8 cellular contexts compared by ENCODE assay signal in the genomic region with DNA sequence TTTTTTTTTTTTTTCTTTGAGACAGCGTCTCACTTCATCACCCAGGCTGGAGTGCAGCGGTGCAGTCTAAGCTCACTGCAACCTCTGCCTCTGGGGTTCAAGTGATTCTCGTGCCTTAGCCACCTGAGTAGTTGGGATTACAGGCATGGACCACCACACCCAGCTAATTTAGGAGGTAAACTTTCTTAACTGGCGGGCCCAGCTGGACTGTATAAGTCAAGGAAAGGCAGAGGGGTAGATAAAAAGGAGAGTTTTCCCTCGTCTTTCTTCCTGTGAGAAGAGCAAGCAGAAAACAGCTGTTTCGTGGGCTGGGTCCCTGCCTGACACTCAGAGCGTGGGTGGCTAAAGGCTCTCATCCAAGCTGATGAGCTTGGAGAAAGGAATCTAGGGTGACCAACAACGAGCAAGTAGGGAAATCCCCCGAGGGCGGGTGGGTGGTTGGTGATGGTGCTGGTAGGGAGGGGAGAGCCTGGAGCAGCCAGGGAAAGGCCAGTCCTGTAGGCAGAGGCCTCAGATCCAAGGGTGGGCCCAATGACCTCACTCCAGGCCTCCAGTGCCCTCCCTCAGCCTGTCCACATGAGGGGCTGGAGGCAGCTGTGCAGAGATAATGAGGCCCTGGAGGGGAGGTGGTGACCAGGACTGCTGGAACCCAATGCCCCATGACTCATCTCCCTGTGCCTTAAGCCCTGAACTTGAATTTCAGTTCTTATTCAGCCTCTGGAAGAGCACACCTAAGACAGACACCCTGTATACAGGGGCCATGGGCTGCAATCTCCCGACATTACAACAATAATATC. TPM values are rescaled to one million over a fixed set of nuclear protein-coding genes. Genes with fewer than 3 reads are reported as not detected.
DNase-seq lines count a peak whose midpoint lies in the region; ATAC-seq lines count a peak whose summit lies in the region.

No MANE protein-coding gene starts in this region.

- H3K9me3 ChIP-seq in SJSA1 (replicated peaks) = no peaks in the 10 kb centered on the region

- H3K36me3 ChIP-seq in SJSA1 = 0 out of 2 replicates have a peak, but pooled peaks cover 6% of the 10 kb centered on the region

- no peak overlapping the region for H3K4me3 ChIP-seq in SJSA1

- H3K4me1 ChIP-seq in SJSA1 (replicated peaks) = peaks cover 67% of the 10 kb centered on the region

- DNase-seq in EL (peak; percentile 100), SJSA1 (ENCODE audit: low read depth in 1 of 2, low spot score in 2 of 2) (peak; percentile 97 to 98), glomerular visceral epithelial cell (ENCODE audit: extremely low spot score) (peak; percentile 99), sciatic nerve (ENCODE audit: low spot score) (peak; percentile 79), NCI-H524 treated with DMSO at 0.1 percent for 48 hours (lab: John Stamatoyannopoulos, UW) (no peak), NCI-H146 treated with DMSO at 0.1 percent for 48 hours (lab: John Stamatoyannopoulos, UW; ENCODE audit: unreplicated experiment) (no peak), retina (no peak), SIG-M5 (lab: John Stamatoyannopoulos, UW) (no peak)

- no peaks in the 10 kb centered on the region for H3K27me3 ChIP-seq in SJSA1 (replicated peaks)

- ATAC-seq in sciatic nerve = peak; percentile 64

- intact Hi-C loops in sciatic nerve (cut with DNase I) = no loop called here

- peak overlapping the region; percentile 55 for H3K27ac ChIP-seq in SJSA1

RNA-seq across cellular contexts. Expression of a gene that starts 43.1 kb away (rescaled TPM):
- total RNA-seq in SJSA1 (2014; rRNA removed; shearing (Covaris generic)) = 5.3 and 11.0 TPM in 2 replicates
- total RNA-seq in sciatic nerve = 52.0 TPM

Comparison
In these comparisons a context has a peak if more than half of its experiments do, and no peak if none do; other contexts are left out.
1. DNase-seq: peak in EL (single experiment), SJSA1 (2 of 2), glomerular visceral epithelial cell (single experiment) and sciatic nerve (single experiment); none in NCI-H524 treated with DMSO at 0.1 percent for 48 hours (single experiment), NCI-H146 treated with DMSO at 0.1 percent for 48 hours (single experiment), retina (single experiment) and SIG-M5 (single experiment).